Comparison of ENCODE assay signal across 8 cellular contexts in the genomic region with DNA sequence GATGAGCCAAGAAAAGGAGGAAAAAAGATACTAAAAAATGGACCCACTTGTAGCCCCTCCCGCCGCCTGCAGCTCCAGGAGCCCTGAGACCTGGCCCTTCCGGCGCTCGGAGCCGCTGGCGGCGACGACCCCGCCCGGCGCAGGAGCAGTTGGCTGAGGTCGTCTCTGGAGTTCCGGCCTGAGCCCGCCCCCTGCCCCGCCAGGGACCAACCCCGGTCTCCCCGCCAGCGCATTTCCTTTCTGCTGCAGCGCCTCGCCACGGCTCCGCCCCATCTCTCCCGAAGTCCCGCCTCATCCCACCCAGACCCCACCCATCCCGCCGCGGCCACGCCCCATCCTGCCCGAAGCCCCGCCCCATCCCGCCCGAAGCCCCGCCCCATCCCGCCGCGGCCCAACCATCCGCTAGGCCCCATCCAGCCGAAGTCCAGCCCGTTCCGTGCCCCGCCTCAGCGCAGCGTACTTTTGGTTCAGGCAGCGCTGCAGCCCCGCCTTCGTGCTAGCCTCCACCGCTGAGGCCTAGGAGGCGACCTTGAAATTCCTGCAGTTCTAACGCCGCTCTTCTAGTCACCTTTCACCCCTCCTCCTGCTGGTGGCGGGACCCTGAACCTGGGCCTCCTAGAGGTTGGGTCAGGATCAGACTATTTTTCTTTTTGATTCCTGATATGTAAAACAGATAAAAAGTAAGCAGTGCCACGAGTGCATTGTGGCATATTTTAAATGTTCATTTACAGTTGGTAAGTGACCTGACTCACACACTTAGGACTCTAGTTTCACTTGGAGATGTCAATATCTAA. TPM values are rescaled to one million over a fixed set of nuclear protein-coding genes. Genes with fewer than 3 reads are reported as not detected.
DNase-seq lines count a peak whose midpoint lies in the region; ATAC-seq and TF ChIP-seq lines count a peak whose summit lies in the region.

A gene with protein sequence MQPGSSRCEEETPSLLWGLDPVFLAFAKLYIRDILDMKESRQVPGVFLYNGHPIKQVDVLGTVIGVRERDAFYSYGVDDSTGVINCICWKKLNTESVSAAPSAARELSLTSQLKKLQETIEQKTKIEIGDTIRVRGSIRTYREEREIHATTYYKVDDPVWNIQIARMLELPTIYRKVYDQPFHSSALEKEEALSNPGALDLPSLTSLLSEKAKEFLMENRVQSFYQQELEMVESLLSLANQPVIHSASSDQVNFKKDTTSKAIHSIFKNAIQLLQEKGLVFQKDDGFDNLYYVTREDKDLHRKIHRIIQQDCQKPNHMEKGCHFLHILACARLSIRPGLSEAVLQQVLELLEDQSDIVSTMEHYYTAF (minus strand): TSS at position 132 of the 794 bp plus-strand sequence. CDS start 590 bp downstream, outside the sequence.

- no peak for TF ChIP-seq EP300 in transverse colon (IDR thresholded peaks at IDR 0.05; ENCODE audit: low read depth)

- peaks cover 38% of the 10 kb centered on the region for H3K4me1 Mint-ChIP-seq in activated naive CD8-positive, alpha-beta T cell treated with anti-CD3 and anti-CD28 coated beads, Interleukin-2, amount 50 U/mL, for 24 hours

- peak within 1 kb of the TSS; percentile 19 for H3K4ac ChIP-seq in trophoblast cell (ENCODE audit: low read depth, low read length)

- H3K4me1 ChIP-seq in cardiac muscle cell (ENCODE audit: low read depth), result peaks cover 31% of the 10 kb centered on the region
- H3K4me1 ChIP-seq in trophoblast cell (ENCODE audit: control insufficient read depth in 1 of 2, insufficient read depth in 2 of 2, low read length in 2 of 2), result peaks cover 6 to 22% of the 10 kb centered on the region in 2 experiments
- peaks cover 9 to 53% (median 32%) of the 10 kb centered on the region in 4 donors for H3K4me1 ChIP-seq in transverse colon

- no peaks in the 10 kb centered on the region for H3K27me3 Mint-ChIP-seq in activated naive CD8-positive, alpha-beta T cell treated with anti-CD3 and anti-CD28 coated beads, Interleukin-2, amount 50 U/mL, for 24 hours

- H3K79me1 ChIP-seq in trophoblast cell (ENCODE audit: low read length), result peaks cover 12% of the 10 kb centered on the region

- peaks cover 9% of the 10 kb centered on the region for H3K9me3 Mint-ChIP-seq in activated naive CD8-positive, alpha-beta T cell treated with anti-CD3 and anti-CD28 coated beads, Interleukin-2, amount 50 U/mL, for 24 hours

- peak; percentile 99 for DNase-seq in GM12865 (ENCODE audit: low read depth)
- DNase-seq in NCI-H1417 (lab: John Stamatoyannopoulos, UW), result peak; percentile 85 to 93 (median 88)
- DNase-seq in SW 1271 (lab: John Stamatoyannopoulos, UW), result peak; percentile 81 to 95
- DNase-seq in activated naive CD8-positive, alpha-beta T cell treated with anti-CD3 and anti-CD28 coated beads, Interleukin-2, amount 50 U/mL, for 24 hours, result peak; percentile 95
- peak; percentile 98 for DNase-seq in cardiac muscle cell (ENCODE audit: low read depth in 1 of 2, low spot score in 1 of 2)
- DNase-seq in trophoblast cell, result peak; percentile 94 to 95
- peak; percentile 98 for DNase-seq in transverse colon

- peak; percentile 99 for TF ChIP-seq POLR2A in transverse colon (IDR thresholded peaks at IDR 0.05)

- peak within 1 kb of the TSS; percentile 79 for H2BK5ac ChIP-seq in trophoblast cell (ENCODE audit: low read depth, low read length, poor library complexity)

- no peaks in the 10 kb centered on the region for H3K27me3 ChIP-seq in cardiac muscle cell
- no peaks in the 10 kb centered on the region for H3K27me3 ChIP-seq in trophoblast cell (ENCODE audit: insufficient read depth, low read length)
- H3K27me3 ChIP-seq in transverse colon, result no peaks in the 10 kb centered on the region

- H3K9ac ChIP-seq in trophoblast cell (ENCODE audit: low read length), result peak within 1 kb of the TSS; percentile 86

- intact Hi-C loops in transverse colon (cut with DNase I; ENCODE audit: low total_unique reads), result loop anchor here (2.0 kb wide), 1 partner anchor 49 kb away; the partner anchor contains the start of gene SLK

- H3K4me2 ChIP-seq in trophoblast cell (ENCODE audit: low read length), result peak within 1 kb of the TSS; percentile 68

- TF ChIP-seq CTCF in GM12865 (IDR thresholded peaks at IDR 0.05; ENCODE audit: insufficient read depth, low read depth, low read length, missing control alignments), result no peak
- no peak for TF ChIP-seq CTCF in cardiac muscle cell (IDR thresholded peaks at IDR 0.05; ENCODE audit: low read depth, low read length)
- TF ChIP-seq CTCF in transverse colon (IDR thresholded peaks at IDR 0.05), result peak in 2 of 5 experiments; percentile 32 to 33

- peak within 1 kb of the TSS; percentile 68 for H2AFZ ChIP-seq in trophoblast cell (ENCODE audit: insufficient read depth, low read length, poor library complexity)

- peak within 1 kb of the TSS; percentile 96 for H3K4me3 Mint-ChIP-seq in activated naive CD8-positive, alpha-beta T cell treated with anti-CD3 and anti-CD28 coated beads, Interleukin-2, amount 50 U/mL, for 24 hours

- peaks cover 19% of the 10 kb centered on the region for H3K36me3 Mint-ChIP-seq in activated naive CD8-positive, alpha-beta T cell treated with anti-CD3 and anti-CD28 coated beads, Interleukin-2, amount 50 U/mL, for 24 hours (ENCODE audit: low read depth)

- H3K79me2 ChIP-seq in trophoblast cell (ENCODE audit: control insufficient read depth, insufficient read depth, low read length, poor library complexity), result peaks cover 7% of the 10 kb centered on the region

- H2AK5ac ChIP-seq in trophoblast cell (ENCODE audit: low read length), result peak within 1 kb of the TSS; percentile 1

- H3K18ac ChIP-seq in trophoblast cell (ENCODE audit: low read length), result peak within 1 kb of the TSS; percentile 70

- H4K8ac ChIP-seq in trophoblast cell (ENCODE audit: low read depth, low read length), result peak within 1 kb of the TSS; percentile 93

- H2BK120ac ChIP-seq in trophoblast cell (ENCODE audit: insufficient read depth, low read length, poor library complexity), result peak within 1 kb of the TSS; percentile 73

- H3K36me3 ChIP-seq in cardiac muscle cell, result no peaks in the 10 kb centered on the region
- H3K36me3 ChIP-seq in trophoblast cell (ENCODE audit: control insufficient read depth in 1 of 2, insufficient read depth in 2 of 2, low read length in 2 of 2), result peaks cover 0 to 2% of the 10 kb centered on the region in 2 experiments
- no peaks in the 10 kb centered on the region for H3K36me3 ChIP-seq in transverse colon

- ATAC-seq in HG02759 (IDR thresholded peaks at IDR 0.05; ENCODE audit: unreplicated experiment), result peak; percentile 94
- ATAC-seq in activated naive CD8-positive, alpha-beta T cell treated with anti-CD3 and anti-CD28 coated beads, Interleukin-2, amount 50 U/mL, for 24 hours, result peak; percentile 92

- in situ Hi-C loops in transverse colon (cut with MboI; ENCODE audit: low pct_ligation_motif_present in 1 of 4, low pct_unique_long_range_greater_than_20kb in 1 of 4, low sequenced_read_pairs in 3 of 4), result loop anchor here in 1 of 4 donors (10.0 kb wide), 2 partner anchors 47 to 207 kb away; partner anchors contain the start of genes SFR1 and SLK

- H3K27ac Mint-ChIP-seq in activated naive CD8-positive, alpha-beta T cell treated with anti-CD3 and anti-CD28 coated beads, Interleukin-2, amount 50 U/mL, for 24 hours, result peak within 1 kb of the TSS; percentile 96

- H3K27ac ChIP-seq in cardiac muscle cell, result peak within 1 kb of the TSS; percentile 88
- H3K27ac ChIP-seq in trophoblast cell (ENCODE audit: low read depth, low read length), result peak within 1 kb of the TSS; percentile 85
- H3K27ac ChIP-seq in transverse colon, result peak within 1 kb of the TSS; percentile 90 to 99 (median 96)

- peak within 1 kb of the TSS; percentile 56 for H2BK12ac ChIP-seq in trophoblast cell (ENCODE audit: low read length)

- no peak within 1 kb of the TSS for H3K23ac ChIP-seq in trophoblast cell (ENCODE audit: low read length)

- WGBS in trophoblast cell (ENCODE audit: extremely low coverage, insufficient coverage, insufficient read length), result no CpG with 5 or more reads among the region's 53 CpGs
- 1 to 4% methylated on average over 5 to 53 of the region's 53 CpGs for WGBS in transverse colon (ENCODE audit: low coverage in 1 of 2), 2 donors

- H3K4me3 ChIP-seq in GM12865 (ENCODE audit: low read depth, low read length) (peak within 1 kb of the TSS; percentile 93), cardiac muscle cell (peak within 1 kb of the TSS; percentile 66), trophoblast cell (ENCODE audit: low read depth, low read length) (peak within 1 kb of the TSS; percentile 74), transverse colon (peak within 1 kb of the TSS; percentile 45 to 83 (median 62))

- H3K9me3 ChIP-seq in cardiac muscle cell (ENCODE audit: low read depth) (no peaks in the 10 kb centered on the region), trophoblast cell (ENCODE audit: insufficient read depth, low read depth, low read length) (no peaks in the 10 kb centered on the region), transverse colon (no peaks in the 10 kb centered on the region)

- peak within 1 kb of the TSS; percentile 71 for H4K12ac ChIP-seq in trophoblast cell (ENCODE audit: low read depth, low read length)

- H3K14ac ChIP-seq in trophoblast cell (ENCODE audit: low read length), result peak within 1 kb of the TSS; percentile 86

- H4K91ac ChIP-seq in trophoblast cell (ENCODE audit: low read depth, low read length), result peak within 1 kb of the TSS; percentile 94

RNA-seq across cellular contexts. Expression of the gene that starts here (rescaled TPM):
- total RNA-seq in cardiac muscle cell (39.5 and 44.7 TPM in 2 replicates), transverse colon (10 to 100 TPM; 20.8 to 31.8 (median 26.4) TPM)
- 43.5 and 73.0 TPM in 2 replicates for polyA plus RNA-seq in cardiac muscle cell
- 15.1 and 17.4 TPM in 2 replicates for polyA plus RNA-seq in trophoblast cell (2013)

Comparison
In these comparisons a context has a peak if more than half of its experiments do, and no peak if none do; other contexts are left out.
1. Peak in every context shown above with its lines: DNase-seq, ATAC-seq, H3K4me3 ChIP-seq and H3K27ac ChIP-seq.